In genomic region chr19:703651-704446, GRCh38 we compare ENCODE assay signal across 9 cellular contexts. TPM values are rescaled to one million over a fixed set of nuclear protein-coding genes. Genes with fewer than 3 reads are reported as not detected.
A peak's percentile ranks its signal among the peaks of the same experiment; 100 is the strongest.
DNase-seq lines count a peak whose midpoint lies in the region; TF ChIP-seq lines count a peak whose summit lies in the region.
"Had no signal": no experiment of that assay in that cellular context is flagged by ENCODE, and none has a peak within 500 bp of the region (broad histone marks: within the 10 kb centered on the region; RNA-seq: fewer than 3 reads in every experiment).

No MANE protein-coding gene starts in this region.

- DNase-seq in 8988T, result peak; percentile 73
- DNase-seq in HFFc6, result peak; percentile 12
- peak; percentile 37 for DNase-seq in T-helper 2 cell treated with Interferon-gamma antibody and Interleukin-4, amounts not matched to agents 5 μg/mL and 100 μg/mL, for 36 hours (ENCODE audit: low spot score)
- peak; percentile 64 for DNase-seq in stimulated activated CD4-positive, alpha-beta T cell treated with anti-CD3 and anti-CD28 coated beads, Interleukin-4, amount 100 ng/mL, for 1 hour
- DNase-seq in Ammon's horn (ENCODE audit: low spot score), result no peak
- DNase-seq in NCI-H446 treated with DMSO at 0.1 percent for 48 hours (lab: John Stamatoyannopoulos, UW), result no peak

- peak overlapping the region; percentile 19 for H3K27ac ChIP-seq in angular gyrus (ENCODE audit: low read depth, low read length)

- peaks cover 23% of the 10 kb centered on the region for H3K27me3 Mint-ChIP-seq in HFFc6 (ENCODE audit: insufficient read depth)
- peaks cover 19% of the 10 kb centered on the region for H3K27me3 Mint-ChIP-seq in T-helper 2 cell treated with Interferon-gamma antibody and Interleukin-4, amounts not matched to agents 5 μg/mL and 100 μg/mL, for 36 hours (ENCODE audit: low read depth)

- peaks cover 4% of the 10 kb centered on the region; the same call in 1 of the 2 replicates for H3K9me3 Mint-ChIP-seq in HFFc6
- H3K9me3 Mint-ChIP-seq in T-helper 2 cell treated with Interferon-gamma antibody and Interleukin-4, amounts not matched to agents 5 μg/mL and 100 μg/mL, for 36 hours, result no peaks in the 10 kb centered on the region

- no peaks in the 10 kb centered on the region for H3K36me3 Mint-ChIP-seq in HFFc6 (ENCODE audit: low read depth)
- H3K36me3 Mint-ChIP-seq in T-helper 2 cell treated with Interferon-gamma antibody and Interleukin-4, amounts not matched to agents 5 μg/mL and 100 μg/mL, for 36 hours (ENCODE audit: low read depth), result no peaks in the 10 kb centered on the region

- no peak overlapping the region for H3K4me3 Mint-ChIP-seq in HFFc6
- H3K4me3 Mint-ChIP-seq in T-helper 2 cell treated with Interferon-gamma antibody and Interleukin-4, amounts not matched to agents 5 μg/mL and 100 μg/mL, for 36 hours, result peak overlapping the region; percentile 36

- no peak for TF ChIP-seq CTCF in HFFc6 (IDR thresholded peaks at IDR 0.05)

- peaks cover 4% of the 10 kb centered on the region for H3K9me3 ChIP-seq in iPS-18c (ENCODE audit: control insufficient read depth, insufficient read depth, low read length)

- H3K4me3 ChIP-seq in iPS-18c (ENCODE audit: insufficient read depth, low read depth, low read length), result peak overlapping the region; percentile 52

- H3K4me1 Mint-ChIP-seq in HFFc6 (ENCODE audit: low read depth), result peaks cover 8% of the 10 kb centered on the region; the same call in 1 of the 2 replicates
- H3K4me1 Mint-ChIP-seq in T-helper 2 cell treated with Interferon-gamma antibody and Interleukin-4, amounts not matched to agents 5 μg/mL and 100 μg/mL, for 36 hours (ENCODE audit: low read depth), result peaks cover 5% of the 10 kb centered on the region

- H3K27ac Mint-ChIP-seq in HFFc6, result no peak overlapping the region
- no peak overlapping the region for H3K27ac Mint-ChIP-seq in T-helper 2 cell treated with Interferon-gamma antibody and Interleukin-4, amounts not matched to agents 5 μg/mL and 100 μg/mL, for 36 hours

RNA-seq across cellular contexts. Expression of gene PALM, which starts 4.9 kb away (rescaled TPM):
- total RNA-seq in HFFc6 (2021; fragmentation: NEBNext Ultra II Directional; extraction: Animal tissue kit (Norgen Biotek cat#: 25700)), result under 1 TPM in 2 of 6 experiments, not detected in 4; 0.14 to 0.15 TPM

RNA-seq across cellular contexts. Expression of gene PRSS57, which starts 8.6 kb away (rescaled TPM):
- not detected for total RNA-seq in HFFc6 (2021; fragmentation: NEBNext Ultra II Directional; extraction: Animal tissue kit (Norgen Biotek cat#: 25700))
- total RNA-seq: dermis microvascular lymphatic vessel endothelial cell had no signal

RNA-seq across cellular contexts. Expression of gene FSTL3, which starts 27.7 kb away (rescaled TPM):
- 100 to 1,000 TPM in 3 of 6 experiments, 10 to 100 TPM in 3; 97.1 to 123 (median 101) TPM for total RNA-seq in HFFc6 (2021; fragmentation: NEBNext Ultra II Directional; extraction: Animal tissue kit (Norgen Biotek cat#: 25700))

RNA-seq across cellular contexts. Expression of gene RNF126, which starts 40.8 kb away (rescaled TPM):
- 10 to 100 TPM; 35.8 to 39.2 (median 38.2) TPM for total RNA-seq in HFFc6 (2021; fragmentation: NEBNext Ultra II Directional; extraction: Animal tissue kit (Norgen Biotek cat#: 25700))

RNA-seq across cellular contexts. Expression of gene MISP, which starts 47.1 kb away (rescaled TPM):
- total RNA-seq in HFFc6 (2021; fragmentation: NEBNext Ultra II Directional; extraction: Animal tissue kit (Norgen Biotek cat#: 25700)), result under 1 TPM in 2 of 6 experiments, not detected in 4; 0.05 to 0.07 TPM
- total RNA-seq: dermis microvascular lymphatic vessel endothelial cell had no signal

Comparison
In these comparisons a context has a peak if more than half of its experiments do, and no peak if none do; other contexts are left out.
1. DNase-seq: peak in 8988T (single experiment), HFFc6 (single experiment), T-helper 2 cell treated with Interferon-gamma antibody and Interleukin-4, amounts not matched to agents 5 μg/mL and 100 μg/mL, for 36 hours (single experiment) and stimulated activated CD4-positive, alpha-beta T cell treated with anti-CD3 and anti-CD28 coated beads, Interleukin-4, amount 100 ng/mL, for 1 hour (single experiment); none in Ammon's horn (single experiment) and NCI-H446 treated with DMSO at 0.1 percent for 48 hours (single experiment).